8 cellular contexts compared by ENCODE assay signal in genomic region chr6:1604991-1605821, GRCh38. TPM values are rescaled to one million over a fixed set of nuclear protein-coding genes. Genes with fewer than 3 reads are reported as not detected.
DNase-seq lines count a peak whose midpoint lies in the region; ATAC-seq and TF ChIP-seq lines count a peak whose summit lies in the region.

No MANE protein-coding gene starts in this region.

- peak overlapping the region; percentile 7 for H3K4me3 Mint-ChIP-seq in T-helper 1 cell treated with Interleukin-12 subunit alpha and Interleukin-12 subunit beta and Interleukin-4 antibody, amounts not matched to agents 30 μg/mL and 1 μg/mL, for 36 hours
- peak overlapping the region; percentile 72 for H3K4me3 Mint-ChIP-seq in stimulated activated effector memory CD8-positive, alpha-beta T cell treated with anti-CD3 and anti-CD28 coated beads, Interleukin-12 subunit alpha, Interleukin-12 subunit beta, amount 100 ng/mL, for 72 hours

- peaks cover 1% of the 10 kb centered on the region for H3K36me3 Mint-ChIP-seq in T-helper 1 cell treated with Interleukin-12 subunit alpha and Interleukin-12 subunit beta and Interleukin-4 antibody, amounts not matched to agents 30 μg/mL and 1 μg/mL, for 36 hours (ENCODE audit: low read depth)
- no peaks in the 10 kb centered on the region for H3K36me3 Mint-ChIP-seq in stimulated activated effector memory CD8-positive, alpha-beta T cell treated with anti-CD3 and anti-CD28 coated beads, Interleukin-12 subunit alpha, Interleukin-12 subunit beta, amount 100 ng/mL, for 72 hours

- peaks cover 0 to 10% of the 10 kb centered on the region in 2 donors for H3K4me1 ChIP-seq in ascending aorta

- no peaks in the 10 kb centered on the region for H3K9me3 Mint-ChIP-seq in T-helper 1 cell treated with Interleukin-12 subunit alpha and Interleukin-12 subunit beta and Interleukin-4 antibody, amounts not matched to agents 30 μg/mL and 1 μg/mL, for 36 hours
- H3K9me3 Mint-ChIP-seq in stimulated activated effector memory CD8-positive, alpha-beta T cell treated with anti-CD3 and anti-CD28 coated beads, Interleukin-12 subunit alpha, Interleukin-12 subunit beta, amount 100 ng/mL, for 72 hours = no peaks in the 10 kb centered on the region

- no peaks in the 10 kb centered on the region for H3K36me3 ChIP-seq in ascending aorta

- H3K27ac ChIP-seq in ascending aorta = peak overlapping the region; percentile 97 to 99
- H3K27ac ChIP-seq in layer of hippocampus (ENCODE audit: low read depth, low read length) = peak overlapping the region; percentile 64

- intact Hi-C loops in ascending aorta (cut with DNase I) = loop anchor here (1.0 to 5.0 kb wide), 8 partner anchors 297 to 1029 kb away; partner anchors contain the start of gene GMDS

- DNase-seq in T-helper 1 cell = no peak
- no peak for DNase-seq in ascending aorta (ENCODE audit: low spot score in 2 of 2)
- peak in 1 of 2 donors; percentile 62 for DNase-seq in stimulated activated effector memory CD8-positive, alpha-beta T cell treated with anti-CD3 and anti-CD28 coated beads, Interleukin-12 subunit alpha, Interleukin-12 subunit beta, amount 100 ng/mL, for 72 hours (ENCODE audit: low spot score in 2 of 2)
- DNase-seq in NCI-H1694 treated with DMSO at 0.1 percent for 48 hours (lab: John Stamatoyannopoulos, UW) = no peak
- DNase-seq in glomerular visceral epithelial cell (ENCODE audit: extremely low spot score) = no peak
- DNase-seq in NK-92 (lab: John Stamatoyannopoulos, UW; ENCODE audit: unreplicated experiment) = no peak

- H3K4me3 ChIP-seq in ascending aorta = peak overlapping the region; percentile 79 to 94

- no peaks in the 10 kb centered on the region for H3K9me3 ChIP-seq in ascending aorta

- H3K27me3 ChIP-seq in ascending aorta (no peaks in the 10 kb centered on the region), layer of hippocampus (ENCODE audit: control insufficient read depth, insufficient read depth, low read length) (peaks cover 52% of the 10 kb centered on the region)

- ATAC-seq in stimulated activated effector memory CD8-positive, alpha-beta T cell treated with anti-CD3 and anti-CD28 coated beads, Interleukin-12 subunit alpha, Interleukin-12 subunit beta, amount 100 ng/mL, for 72 hours = no peak

- peaks cover 15% of the 10 kb centered on the region for H3K4me1 Mint-ChIP-seq in T-helper 1 cell treated with Interleukin-12 subunit alpha and Interleukin-12 subunit beta and Interleukin-4 antibody, amounts not matched to agents 30 μg/mL and 1 μg/mL, for 36 hours (ENCODE audit: low read depth)
- H3K4me1 Mint-ChIP-seq in stimulated activated effector memory CD8-positive, alpha-beta T cell treated with anti-CD3 and anti-CD28 coated beads, Interleukin-12 subunit alpha, Interleukin-12 subunit beta, amount 100 ng/mL, for 72 hours = peaks cover 35% of the 10 kb centered on the region

- peak overlapping the region; percentile 42 for H3K27ac Mint-ChIP-seq in T-helper 1 cell treated with Interleukin-12 subunit alpha and Interleukin-12 subunit beta and Interleukin-4 antibody, amounts not matched to agents 30 μg/mL and 1 μg/mL, for 36 hours
- H3K27ac Mint-ChIP-seq in stimulated activated effector memory CD8-positive, alpha-beta T cell treated with anti-CD3 and anti-CD28 coated beads, Interleukin-12 subunit alpha, Interleukin-12 subunit beta, amount 100 ng/mL, for 72 hours = no peak overlapping the region

- no peak for TF ChIP-seq CTCF in ascending aorta (IDR thresholded peaks at IDR 0.05)

- peaks cover 76% of the 10 kb centered on the region for H3K27me3 Mint-ChIP-seq in T-helper 1 cell treated with Interleukin-12 subunit alpha and Interleukin-12 subunit beta and Interleukin-4 antibody, amounts not matched to agents 30 μg/mL and 1 μg/mL, for 36 hours (ENCODE audit: low read depth)

RNA-seq across cellular contexts. Expression of gene FOXC1, which starts 4.5 kb away (rescaled TPM):
- total RNA-seq in ascending aorta = 125 TPM
